ENCODE assay signal across 19 cellular contexts in the genomic region with DNA sequence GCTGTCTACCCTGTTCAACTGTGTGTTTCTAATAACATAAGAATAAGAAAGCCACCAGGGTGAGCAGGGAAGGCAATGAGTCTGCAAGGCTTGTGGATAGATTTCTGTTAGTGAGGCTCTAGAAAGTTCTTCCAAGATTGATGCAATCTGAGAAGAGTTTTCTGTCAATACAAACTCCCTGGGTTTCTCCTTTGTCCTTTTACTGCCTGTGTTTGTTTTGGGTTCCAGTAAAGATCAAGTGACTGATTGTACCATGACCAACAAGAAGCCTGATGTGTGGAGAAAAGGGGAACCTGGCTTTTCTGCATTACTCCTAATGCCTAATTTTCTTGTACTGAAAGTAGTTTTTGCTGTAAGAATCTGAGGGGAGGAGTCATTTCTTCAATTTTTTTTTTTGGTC.
DNase-seq lines count a peak whose midpoint lies in the region; ATAC-seq, FAIRE-seq and TF ChIP-seq lines count a peak whose summit lies in the region.
"Had no signal": no experiment of that assay in that cellular context is flagged by ENCODE, and none has a peak within 500 bp of the region (broad histone marks: within the 10 kb centered on the region; RNA-seq: fewer than 3 reads in every experiment).

No MANE protein-coding gene starts in this region.

- peak; percentile 31 for FAIRE-seq in GM12878 (lab: Jason Lieb, UNC)
- FAIRE-seq: D721Med, GM12891, GM18507, H54, K562 had no signal

- no peaks in the 10 kb centered on the region for H3K36me3 ChIP-seq in Caco-2 (ENCODE audit: control insufficient read depth, insufficient read depth, low read length)
- no peaks in the 10 kb centered on the region for H3K36me3 ChIP-seq in GM12878 (ENCODE audit: control insufficient read depth in 2 of 2, insufficient read depth in 2 of 2, low read length in 1 of 2)
- H3K36me3 ChIP-seq: BLaER1 treated with 17β-estradiol and CSF1 and Interleukin-3, amounts not matched to agents 10 nM and 100 nM had no signal

- ATAC-seq in GM12878: no peak
- ATAC-seq in stimulated activated effector memory CD8-positive, alpha-beta T cell treated with anti-CD3 and anti-CD28 coated beads, Interleukin-12 subunit alpha, Interleukin-12 subunit beta, amount 100 ng/mL, for 72 hours: no peak
- ATAC-seq: CD8-positive, alpha-beta T cell; GM23338; K562 had no signal

- no peak overlapping the region for H3K4me2 ChIP-seq in GM12878 (ENCODE audit: control insufficient read depth, insufficient read depth)
- H3K4me2 ChIP-seq: GM23338 had no signal

- no peak for TF ChIP-seq POLR2A in GM12878 (IDR thresholded peaks at IDR 0.05; ENCODE audit: low read depth, low read length)

- no peaks in the 10 kb centered on the region for H3K79me2 ChIP-seq in GM12878 (ENCODE audit: control insufficient read depth, insufficient read depth, low read length)

- H3K4me1 ChIP-seq in Caco-2: peaks cover 18% of the 10 kb centered on the region
- no peaks in the 10 kb centered on the region for H3K4me1 ChIP-seq in GM12878 (ENCODE audit: control insufficient read depth, insufficient read depth, low read length)

- POLR2A ChIA-PET in Caco-2 (lab: Charles Lee): no interaction called here
- POLR2A ChIA-PET in GM12878 (lab: Charles Lee): no interaction called here

- no peak for TF ChIP-seq CTCF in Caco-2 (IDR thresholded peaks at IDR 0.05; ENCODE audit: insufficient read depth in 1 of 2, low read depth in 1 of 2, low read length in 1 of 2, severe bottlenecking in 1 of 2, unreplicated experiment in 1 of 2)
- no peak for TF ChIP-seq CTCF in GM12878 (IDR thresholded peaks at IDR 0.05 in 2 of 3, conservative IDR thresholded peaks at IDR 0.05 in 1 of 3; ENCODE audit: control insufficient read depth in 2 of 3, extremely low read depth in 1 of 3, insufficient read depth in 1 of 3, low read depth in 3 of 3, low read length in 3 of 3)

- H3K9me3 Mint-ChIP-seq in Caco-2 (ENCODE audit: unreplicated experiment): peaks cover 12% of the 10 kb centered on the region
- peaks cover 3% of the 10 kb centered on the region for H3K9me3 Mint-ChIP-seq in activated naive CD8-positive, alpha-beta T cell treated with anti-CD3 and anti-CD28 coated beads for 36 hours
- peaks cover 5% of the 10 kb centered on the region for H3K9me3 Mint-ChIP-seq in stimulated activated effector memory CD8-positive, alpha-beta T cell treated with anti-CD3 and anti-CD28 coated beads, Interleukin-12 subunit alpha, Interleukin-12 subunit beta, amount 100 ng/mL, for 72 hours
- H3K9me3 Mint-ChIP-seq: CD8-positive, alpha-beta T cell; GM23338 had no signal

- CTCF ChIA-PET in Caco-2 (lab: Charles Lee) (no interaction called here), GM12878 (lab: Yijun Ruan, JAX) (interaction anchor here (1.1 kb wide), 1 partner anchor 131 kb away, joined by 3 read pairs; no protein-coding TSS in a partner anchor)

- H3K4me3 ChIP-seq in Caco-2 (ENCODE audit: low read depth, low read length) (no peak overlapping the region), GM12878 (no peak overlapping the region)
- H3K4me3 ChIP-seq: BLaER1 treated with 17β-estradiol and CSF1 and Interleukin-3, amounts not matched to agents 10 nM and 100 nM; GM23338; K562 had no signal

- no peak overlapping the region for H2AFZ ChIP-seq in GM12878 (ENCODE audit: control insufficient read depth, low read depth, low read length)
- H2AFZ ChIP-seq: GM23338 had no signal

- H3K27me3 Mint-ChIP-seq in Caco-2 (ENCODE audit: insufficient read depth, unreplicated experiment): no peaks in the 10 kb centered on the region
- no peaks in the 10 kb centered on the region for H3K27me3 Mint-ChIP-seq in activated naive CD8-positive, alpha-beta T cell treated with anti-CD3 and anti-CD28 coated beads for 36 hours
- H3K27me3 Mint-ChIP-seq: B cell had no signal

- intact Hi-C loops in Caco-2 (cut with micrococcal nuclease; ENCODE audit: unreplicated experiment): loop anchor here (5.0 kb wide), 1 partner anchor 98 kb away; no protein-coding TSS in a partner anchor
- intact Hi-C loops in GM12878 (cut with micrococcal nuclease; ENCODE audit: unreplicated experiment): no loop called here

- TF ChIP-seq RAD21 in GM12878 (IDR thresholded peaks at IDR 0.05; ENCODE audit: insufficient read depth, low read depth, low read length): no peak

- H4K20me1 ChIP-seq in GM12878 (ENCODE audit: control insufficient read depth, insufficient read depth): no peaks in the 10 kb centered on the region
- H4K20me1 ChIP-seq: BLaER1 treated with 17β-estradiol and CSF1 and Interleukin-3, amounts not matched to agents 10 nM and 100 nM had no signal

- no peak overlapping the region for H3K4me3 Mint-ChIP-seq in Caco-2 (ENCODE audit: unreplicated experiment)
- H3K4me3 Mint-ChIP-seq in activated naive CD8-positive, alpha-beta T cell treated with anti-CD3 and anti-CD28 coated beads for 36 hours: no peak overlapping the region
- H3K4me3 Mint-ChIP-seq in stimulated activated effector memory CD8-positive, alpha-beta T cell treated with anti-CD3 and anti-CD28 coated beads, Interleukin-12 subunit alpha, Interleukin-12 subunit beta, amount 100 ng/mL, for 72 hours: no peak overlapping the region
- H3K4me3 Mint-ChIP-seq: B cell; CD8-positive, alpha-beta T cell; GM23338 had no signal

- in situ Hi-C loops in GM12878 (cut with MboI): no loop called here

- peaks cover 32% of the 10 kb centered on the region for H3K4me1 Mint-ChIP-seq in Caco-2 (ENCODE audit: low read depth, unreplicated experiment)
- no peaks in the 10 kb centered on the region for H3K4me1 Mint-ChIP-seq in activated naive CD8-positive, alpha-beta T cell treated with anti-CD3 and anti-CD28 coated beads for 36 hours
- H3K4me1 Mint-ChIP-seq in stimulated activated effector memory CD8-positive, alpha-beta T cell treated with anti-CD3 and anti-CD28 coated beads, Interleukin-12 subunit alpha, Interleukin-12 subunit beta, amount 100 ng/mL, for 72 hours: no peaks in the 10 kb centered on the region
- H3K4me1 Mint-ChIP-seq: B cell had no signal

- DNase-seq in Caco-2 (no peak), ELF-1 (ENCODE audit: low read depth, low spot score) (peak; percentile 34), MV-4-11 (lab: John Stamatoyannopoulos, UW) (peak; percentile 5), GM12878 (ENCODE audit: low read depth, low spot score) (no peak), germinal center (ENCODE audit: low spot score) (no peak), ureter (ENCODE audit: low spot score) (no peak)
- DNase-seq in activated naive CD8-positive, alpha-beta T cell treated with anti-CD3 and anti-CD28 coated beads for 36 hours: no peak
- no peak for DNase-seq in stimulated activated effector memory CD8-positive, alpha-beta T cell treated with anti-CD3 and anti-CD28 coated beads, Interleukin-12 subunit alpha, Interleukin-12 subunit beta, amount 100 ng/mL, for 72 hours (ENCODE audit: low spot score in 2 of 2)
- DNase-seq: CD8-positive, alpha-beta T cell; DMS79 treated with DMSO at 0.1 percent for 48 hours; HCEC 1CT had no signal

- no peaks in the 10 kb centered on the region for H3K27me3 ChIP-seq in Caco-2 (replicated peaks; ENCODE audit: control insufficient read depth, insufficient read depth, low read length)
- peaks cover 0 to 2% of the 10 kb centered on the region in 2 experiments; a peak in 1 of 4 replicates for H3K27me3 ChIP-seq in GM12878 (replicated peaks in 1 of 2; ENCODE audit: control insufficient read depth in 2 of 2, insufficient read depth in 2 of 2, low read length in 1 of 2)
- H3K27me3 ChIP-seq: BLaER1 treated with 17β-estradiol and CSF1 and Interleukin-3, amounts not matched to agents 10 nM and 100 nM had no signal

- H3K27ac Mint-ChIP-seq in Caco-2 (ENCODE audit: unreplicated experiment): peak overlapping the region; percentile 37
- H3K27ac Mint-ChIP-seq in activated naive CD8-positive, alpha-beta T cell treated with anti-CD3 and anti-CD28 coated beads for 36 hours: no peak overlapping the region
- H3K27ac Mint-ChIP-seq in stimulated activated effector memory CD8-positive, alpha-beta T cell treated with anti-CD3 and anti-CD28 coated beads, Interleukin-12 subunit alpha, Interleukin-12 subunit beta, amount 100 ng/mL, for 72 hours: no peak overlapping the region
- H3K27ac Mint-ChIP-seq: B cell; CD8-positive, alpha-beta T cell; GM23338 had no signal

- no peak overlapping the region for H3K27ac ChIP-seq in GM12878 (ENCODE audit: control insufficient read depth, insufficient read depth)

- peaks cover 83% of the 10 kb centered on the region for H3K36me3 Mint-ChIP-seq in Caco-2 (ENCODE audit: insufficient read depth, unreplicated experiment)
- H3K36me3 Mint-ChIP-seq in activated naive CD8-positive, alpha-beta T cell treated with anti-CD3 and anti-CD28 coated beads for 36 hours: no peaks in the 10 kb centered on the region
- no peaks in the 10 kb centered on the region for H3K36me3 Mint-ChIP-seq in stimulated activated effector memory CD8-positive, alpha-beta T cell treated with anti-CD3 and anti-CD28 coated beads, Interleukin-12 subunit alpha, Interleukin-12 subunit beta, amount 100 ng/mL, for 72 hours
- H3K36me3 Mint-ChIP-seq: CD8-positive, alpha-beta T cell had no signal

- RAD21 ChIA-PET in GM12878 (lab: Charles Lee; ENCODE audit: unreplicated experiment): no interaction called here

- H3K9ac ChIP-seq in GM12878 (ENCODE audit: control insufficient read depth, insufficient read depth, low read length): no peak overlapping the region
- H3K9ac ChIP-seq: BLaER1 treated with 17β-estradiol and CSF1 and Interleukin-3, amounts not matched to agents 10 nM and 100 nM had no signal

- SMC1A ChIA-PET in GM12878 (lab: Charles Lee; ENCODE audit: uncharacterized antibody, unreplicated experiment): interaction anchor here (1.0 kb wide), 1 partner anchor 10 kb away, joined by 3 read pairs; no protein-coding TSS in a partner anchor

- H3K9me3 ChIP-seq in Caco-2 (no peaks in the 10 kb centered on the region), GM12878 (replicated peaks; ENCODE audit: control insufficient read depth, insufficient read depth, low read length) (no peaks in the 10 kb centered on the region; the same call in 2 of the 3 replicates)
- H3K9me3 ChIP-seq: BLaER1 treated with 17β-estradiol and CSF1 and Interleukin-3, amounts not matched to agents 10 nM and 100 nM had no signal

- no peak for TF ChIP-seq EP300 in GM12878 (IDR thresholded peaks at IDR 0.05; ENCODE audit: borderline replicate concordance in 1 of 2, control insufficient read depth in 1 of 2, low read depth in 2 of 2, low read length in 2 of 2)

- BruUV-seq in Caco-2 (replicated peaks; lab: Mats Ljungman, UMichigan): no TSS peak
- no TSS peak for BruUV-seq in GM12878 (replicated peaks; lab: Mats Ljungman, UMichigan)

TF ChIP-seq in GM12878, 131 proteins besides CTCF, POLR2A, EP300 and RAD21 (continues in another document):
- TF ChIP-seq, protein P1, sequence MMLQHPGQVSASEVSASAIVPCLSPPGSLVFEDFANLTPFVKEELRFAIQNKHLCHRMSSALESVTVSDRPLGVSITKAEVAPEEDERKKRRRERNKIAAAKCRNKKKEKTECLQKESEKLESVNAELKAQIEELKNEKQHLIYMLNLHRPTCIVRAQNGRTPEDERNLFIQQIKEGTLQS (IDR thresholded peaks at IDR 0.05; ENCODE audit: borderline replicate concordance, extremely low read depth, low read depth, low read length): no peak
- no peak for TF ChIP-seq POLR2AphosphoS2 (IDR thresholded peaks at IDR 0.05; ENCODE audit: low read depth, low read length)

Comparison
In these comparisons a context has a peak if more than half of its experiments do, and no peak if none do; other contexts are left out.
1. DNase-seq: peak in ELF-1 (single experiment) and MV-4-11 (single experiment); none in Caco-2 (0 of 2), GM12878 (single experiment), germinal center (single experiment), activated naive CD8-positive, alpha-beta T cell treated with anti-CD3 and anti-CD28 coated beads for 36 hours (single experiment), stimulated activated effector memory CD8-positive, alpha-beta T cell treated with anti-CD3 and anti-CD28 coated beads, Interleukin-12 subunit alpha, Interleukin-12 subunit beta, amount 100 ng/mL, for 72 hours (0 of 2) and ureter (single experiment).